ENCODE assay signal across 11 cellular contexts in genomic region chr20:23047001-23047737, GRCh38. TPM values are rescaled to one million over a fixed set of nuclear protein-coding genes. Genes with fewer than 3 reads are reported as not detected.
A peak's percentile ranks its signal among the peaks of the same experiment; 100 is the strongest.
DNase-seq lines count a peak whose midpoint lies in the region; ATAC-seq and TF ChIP-seq lines count a peak whose summit lies in the region.
"Had no signal": no experiment of that assay in that cellular context is flagged by ENCODE, and none has a peak within 500 bp of the region (broad histone marks: within the 10 kb centered on the region; RNA-seq: fewer than 3 reads in every experiment).

No MANE protein-coding gene starts in this region.

- no peaks in the 10 kb centered on the region for H4K20me1 ChIP-seq in H9 (ENCODE audit: control insufficient read depth, insufficient read depth, insufficient read length)
- H4K20me1 ChIP-seq in mammary epithelial cell (ENCODE audit: insufficient read depth, low read length) = no peaks in the 10 kb centered on the region

- H3K18ac ChIP-seq in H9 (ENCODE audit: insufficient read length, low read depth, low read length) = no peak overlapping the region

- H3T11ph ChIP-seq in H9 (ENCODE audit: low read length) = no peak overlapping the region

- peaks cover 96% of the 10 kb centered on the region for H3K27me3 Mint-ChIP-seq in H9 (ENCODE audit: low read depth)

- H3K79me2 ChIP-seq in H9 (ENCODE audit: insufficient read depth, low read length) = no peaks in the 10 kb centered on the region
- peaks cover 4% of the 10 kb centered on the region for H3K79me2 ChIP-seq in mammary epithelial cell (ENCODE audit: insufficient read depth, low read length)

- H2BK120ac ChIP-seq in H9 (ENCODE audit: low read depth, low read length, poor library complexity, severe bottlenecking) = no peak overlapping the region

- H2AFZ ChIP-seq in H9 (ENCODE audit: low read length) = no peak overlapping the region
- peak overlapping the region; percentile 86 for H2AFZ ChIP-seq in mammary epithelial cell (ENCODE audit: low read depth, low read length)

- H3K9me3 Mint-ChIP-seq in H9 = peaks cover 2 to 4% of the 10 kb centered on the region in 2 experiments; a peak in 2 of 5 replicates
- no peaks in the 10 kb centered on the region for H3K9me3 Mint-ChIP-seq in stimulated activated effector memory CD8-positive, alpha-beta T cell treated with anti-CD3 and anti-CD28 coated beads, Interleukin-12 subunit alpha, Interleukin-12 subunit beta, amount 100 ng/mL, for 72 hours
- H3K9me3 Mint-ChIP-seq: central memory CD8-positive, alpha-beta T cell had no signal

- H3K36me3 Mint-ChIP-seq in H9 (ENCODE audit: insufficient read depth in 1 of 3, low read depth in 3 of 3) = peaks cover 0 to 3% (median 1%) of the 10 kb centered on the region in 3 experiments; a peak in 2 of 7 replicates
- H3K36me3 Mint-ChIP-seq in stimulated activated effector memory CD8-positive, alpha-beta T cell treated with anti-CD3 and anti-CD28 coated beads, Interleukin-12 subunit alpha, Interleukin-12 subunit beta, amount 100 ng/mL, for 72 hours = peaks cover 6% of the 10 kb centered on the region

- H3K9me3 ChIP-seq in H9 (ENCODE audit: control insufficient read depth, low read depth, low read length) (no peaks in the 10 kb centered on the region), mammary epithelial cell (replicated peaks; ENCODE audit: insufficient read depth, low read length) (no peaks in the 10 kb centered on the region), liver (ENCODE audit: control insufficient read depth in 4 of 4, low read length in 3 of 4) (no peaks in the 10 kb centered on the region), skeletal muscle satellite cell (replicated peaks; ENCODE audit: low read length) (no peaks in the 10 kb centered on the region)

- H3K4me3 ChIP-seq in mammary epithelial cell (replicated peaks in 1 of 3; ENCODE audit: insufficient read depth in 1 of 3, low read depth in 2 of 3, low read length in 3 of 3) (peak overlapping the region in 2 of 3 experiments; percentile 23 to 55), liver (ENCODE audit: low read depth in 1 of 3, low read length in 3 of 3) (peak overlapping the region; percentile 19 to 50 (median 35)), skeletal muscle satellite cell (ENCODE audit: low read length) (peak overlapping the region; percentile 67)

- no peak overlapping the region for H3K4ac ChIP-seq in H9 (ENCODE audit: low read depth, low read length)

- H3K23me2 ChIP-seq in H9 (ENCODE audit: insufficient read length, low read depth, low read length, poor library complexity, severe bottlenecking) = peaks cover 24% of the 10 kb centered on the region

- H3K56ac ChIP-seq in H9 (ENCODE audit: insufficient read length, low read depth, low read length) = no peak overlapping the region

- no TSS peak for BruUV-seq in mammary epithelial cell (replicated peaks; lab: Mats Ljungman, UMichigan)

- no peak overlapping the region for H3K14ac ChIP-seq in H9 (ENCODE audit: insufficient read depth, low read length)

- DNase-seq in H9 (no peak), mammary epithelial cell (peak; percentile 26), nucleus accumbens (lab: John Stamatoyannopoulos, UW) (no peak)
- DNase-seq in stimulated activated effector memory CD8-positive, alpha-beta T cell treated with anti-CD3 and anti-CD28 coated beads, Interleukin-12 subunit alpha, Interleukin-12 subunit beta, amount 100 ng/mL, for 72 hours (ENCODE audit: low spot score in 2 of 2) = no peak
- DNase-seq in stimulated activated CD4-positive, alpha-beta T cell treated with anti-CD3 and anti-CD28 coated beads, Interleukin-2, amount 100 ng/mL, for 48 hours = no peak
- no peak for DNase-seq in effector CD4-positive, alpha-beta T cell
- DNase-seq: NCI-H1105 treated with DMSO at 0.1 percent for 48 hours had no signal

- H3K4me1 Mint-ChIP-seq in H9 = peaks cover 36 to 48% of the 10 kb centered on the region in 2 experiments
- H3K4me1 Mint-ChIP-seq in stimulated activated effector memory CD8-positive, alpha-beta T cell treated with anti-CD3 and anti-CD28 coated beads, Interleukin-12 subunit alpha, Interleukin-12 subunit beta, amount 100 ng/mL, for 72 hours = peaks cover 5% of the 10 kb centered on the region

- dilution Hi-C loops in mammary epithelial cell (cut with HindIII; ENCODE audit: low sequenced_read_pairs) = no loop called here

- H4K91ac ChIP-seq in H9 (ENCODE audit: insufficient read length, low read depth, low read length) = no peak overlapping the region

- H3K36me3 ChIP-seq in mammary epithelial cell (ENCODE audit: insufficient read depth, low read length) (no peaks in the 10 kb centered on the region), liver (ENCODE audit: control insufficient read depth in 4 of 4, insufficient read depth in 3 of 4, low read depth in 1 of 4, low read length in 3 of 4) (no peaks in the 10 kb centered on the region), skeletal muscle satellite cell (ENCODE audit: insufficient read depth, low read length) (no peaks in the 10 kb centered on the region)

- H3K9ac ChIP-seq in H9 (ENCODE audit: extremely low read depth, insufficient read length, low read length) (no peak overlapping the region), mammary epithelial cell (ENCODE audit: insufficient read depth, low read length) (no peak overlapping the region), liver (ENCODE audit: low read depth in 1 of 2, low read length in 2 of 2) (no peak overlapping the region), skeletal muscle satellite cell (ENCODE audit: low read depth, low read length) (no peak overlapping the region)

- CTCF ChIA-PET in mammary epithelial cell (lab: Charles Lee; ENCODE audit: low non-redundant PET) = no interaction called here

- H2BK12ac ChIP-seq in H9 (ENCODE audit: insufficient read length, low read depth, low read length) = no peak overlapping the region

- ATAC-seq in stimulated activated effector memory CD8-positive, alpha-beta T cell treated with anti-CD3 and anti-CD28 coated beads, Interleukin-12 subunit alpha, Interleukin-12 subunit beta, amount 100 ng/mL, for 72 hours = no peak
- ATAC-seq: sciatic nerve had no signal

- H4K8ac ChIP-seq in H9 (replicated peaks; ENCODE audit: insufficient read length, low read depth, low read length) = no peak overlapping the region

- peak overlapping the region in 1 of 2 experiments; percentile 30; a peak in 2 of 5 replicates for H3K4me3 Mint-ChIP-seq in H9
- no peak overlapping the region for H3K4me3 Mint-ChIP-seq in stimulated activated effector memory CD8-positive, alpha-beta T cell treated with anti-CD3 and anti-CD28 coated beads, Interleukin-12 subunit alpha, Interleukin-12 subunit beta, amount 100 ng/mL, for 72 hours
- H3K4me3 Mint-ChIP-seq: central memory CD8-positive, alpha-beta T cell had no signal

- H4K5ac ChIP-seq in H9 (ENCODE audit: insufficient read length, low read depth, low read length) = no peak overlapping the region

- H3K27ac ChIP-seq in H9 (ENCODE audit: insufficient read length, low read depth, low read length) (no peak overlapping the region), mammary epithelial cell (ENCODE audit: insufficient read depth, low read depth, low read length) (no peak overlapping the region), liver (ENCODE audit: low read depth in 1 of 2, low read length in 2 of 2) (no peak overlapping the region)

- WGBS in H9 (ENCODE audit: extremely low coverage, insufficient read length, low lambda C conversion rate) = no CpG with 5 or more reads among the region's 13 CpGs
- WGBS in mammary epithelial cell (ENCODE audit: low coverage, missing lambda C conversion rate) = 68% methylated on average over 13 of the region's 13 CpGs
- 60% methylated on average over 13 of the region's 13 CpGs for WGBS in liver

- no peak for TF ChIP-seq RAD21 in liver (IDR thresholded peaks at IDR 0.05)

- H3K4me1 ChIP-seq in H9 (ENCODE audit: insufficient read depth, low read length) (peaks cover 8% of the 10 kb centered on the region; the same call in 1 of the 2 replicates), mammary epithelial cell (ENCODE audit: insufficient read depth, low read length) (peaks cover 38% of the 10 kb centered on the region), liver (ENCODE audit: control insufficient read depth in 4 of 4, insufficient read depth in 4 of 4, low read length in 3 of 4) (peaks cover 4 to 33% (median 6%) of the 10 kb centered on the region in 4 donors), skeletal muscle satellite cell (ENCODE audit: control insufficient read depth, insufficient read depth, low read length) (peaks cover 40% of the 10 kb centered on the region)

- H2BK5ac ChIP-seq in H9 (ENCODE audit: insufficient read length, low read length) = no peak overlapping the region

- H3K4me2 ChIP-seq in H9 (ENCODE audit: insufficient read depth, insufficient read length, low read length) (peak overlapping the region; percentile 66), mammary epithelial cell (ENCODE audit: insufficient read depth, low read depth, low read length) (peak overlapping the region; percentile 94), skeletal muscle satellite cell (ENCODE audit: low read length) (peak overlapping the region; percentile 88)

- no peak overlapping the region for H2BK15ac ChIP-seq in H9 (ENCODE audit: low read depth, low read length)

- H3K27me3 ChIP-seq in H9 (ENCODE audit: insufficient read depth, low read length) (peaks cover 26% of the 10 kb centered on the region; the same call in 1 of the 2 replicates), mammary epithelial cell (ENCODE audit: insufficient read depth, low read length) (no peaks in the 10 kb centered on the region), liver (ENCODE audit: control insufficient read depth in 4 of 4, insufficient read depth in 4 of 4, low read length in 3 of 4) (peaks cover 0 to 12% (median 2%) of the 10 kb centered on the region in 4 donors), skeletal muscle satellite cell (ENCODE audit: control insufficient read depth, insufficient read depth, low read length) (peaks cover 45% of the 10 kb centered on the region)

- intact Hi-C loops in mammary epithelial cell (cut with micrococcal nuclease) = no loop called here

- H2BK20ac ChIP-seq in H9 (ENCODE audit: low read depth, low read length, poor library complexity, severe bottlenecking) = no peak overlapping the region

- no peak overlapping the region for H3K23ac ChIP-seq in H9 (ENCODE audit: insufficient read length, low read depth, low read length)

- H3K79me1 ChIP-seq in H9 (ENCODE audit: insufficient read depth, low read depth, low read length, poor library complexity, severe bottlenecking) = no peaks in the 10 kb centered on the region

- H3K27ac Mint-ChIP-seq in H9 = no peak overlapping the region
- H3K27ac Mint-ChIP-seq in stimulated activated effector memory CD8-positive, alpha-beta T cell treated with anti-CD3 and anti-CD28 coated beads, Interleukin-12 subunit alpha, Interleukin-12 subunit beta, amount 100 ng/mL, for 72 hours = no peak overlapping the region

- TF ChIP-seq CTCF in H9 (conservative IDR thresholded peaks at IDR 0.05) = no peak
- TF ChIP-seq CTCF in mammary epithelial cell (conservative IDR thresholded peaks at IDR 0.05 in 1 of 2, IDR thresholded peaks at IDR 0.05 in 1 of 2; ENCODE audit: extremely low read depth in 1 of 2, insufficient read depth in 1 of 2, low read depth in 1 of 2, low read length in 2 of 2) = no peak
- no peak for TF ChIP-seq CTCF in liver (IDR thresholded peaks at IDR 0.05; ENCODE audit: low read depth, low read length, missing input control)

- no peak overlapping the region for H2AK5ac ChIP-seq in H9 (ENCODE audit: insufficient read length, low read length)

- in situ Hi-C loops in mammary epithelial cell (cut with MboI; ENCODE audit: low sequenced_read_pairs in 2 of 2) = loop anchor here in 1 of 2 donors (25.0 kb wide), 2 partner anchors 290 to 335 kb away; no protein-coding TSS in a partner anchor

RNA-seq across cellular contexts. Expression of gene THBD, which starts 2.3 kb away (rescaled TPM):
- total RNA-seq in H9 (2021) = 0.15 and 0.28 TPM in 2 replicates
- 10 to 100 TPM in 1 of 2 donors, 1 to 10 TPM in 1; 1.4 to 36.7 TPM for total RNA-seq in mammary epithelial cell
- polyA plus RNA-seq in mammary epithelial cell = 2.6 TPM
- 1.4 TPM for polyA minus RNA-seq in mammary epithelial cell
- 1 to 10 TPM; 1.4 to 6.6 TPM for total RNA-seq in liver
- 1 to 10 TPM; 2.9 to 3.2 TPM for polyA plus RNA-seq in liver
- 8.3 and 20.0 TPM in 2 replicates for total RNA-seq in skeletal muscle satellite cell (2012; rRNA removed)

RNA-seq across cellular contexts. Expression of gene SSTR4, which starts 12.1 kb away (rescaled TPM):
- not detected in 2 replicates for total RNA-seq in H9 (2021)
- not detected for total RNA-seq in mammary epithelial cell
- not detected for polyA plus RNA-seq in mammary epithelial cell
- polyA minus RNA-seq in mammary epithelial cell = not detected
- total RNA-seq in liver = not detected
- not detected for polyA plus RNA-seq in liver
- not detected in 2 replicates for total RNA-seq in skeletal muscle satellite cell (2012; rRNA removed)
- total RNA-seq: sciatic nerve had no signal

RNA-seq across cellular contexts. Expression of gene CD93, which starts 39.0 kb away (rescaled TPM):
- total RNA-seq in H9 (2021) (not detected in 2 replicates), mammary epithelial cell (not detected), liver (10 to 100 TPM; 15.0 to 16.0 TPM)
- polyA plus RNA-seq in mammary epithelial cell (not detected), liver (1 to 10 TPM; 1.5 to 8.7 TPM)
- not detected for polyA minus RNA-seq in mammary epithelial cell
- total RNA-seq in skeletal muscle satellite cell (2012; rRNA removed) = under 0.01 TPM in 1 of 2 replicates, not detected in the other

Comparison
In these comparisons a context has a peak if more than half of its experiments do, and no peak if none do; other contexts are left out.
1. RNA of gene CD93, which starts 39.0 kb away (total RNA-seq): 15.0 to 16.0 TPM in liver; not detected in mammary epithelial cell and not detected in H9; every median in the first group is over 10 times any median in the second.
2. Peak in every context shown above with its lines, with median percentiles within 50 percentile points of each other: H3K4me2 ChIP-seq and H3K4me3 ChIP-seq.